In genomic region chr22:49960159-49960966, GRCh38 we compare ENCODE assay signal across 8 cellular contexts. TPM values are rescaled to one million over a fixed set of nuclear protein-coding genes. Genes with fewer than 3 reads are reported as not detected.
DNase-seq lines count a peak whose midpoint lies in the region; ATAC-seq and TF ChIP-seq lines count a peak whose summit lies in the region.

Gene PIM3 (plus strand): TSS chr22:49960772. CDS start chr22:49960948, 176 bp downstream.

- no peaks in the 10 kb centered on the region for H3K27me3 ChIP-seq in smooth muscle cell (ENCODE audit: low read depth)

- POLR2A ChIA-PET in activated B cell treated with CpG ODN at 0.5 μM for 24 hours (lab: Charles Lee), result interaction anchor here (0.6 to 18.9 kb wide), 12 partner anchors 9 to 576 kb away, joined by 3 to 828 read pairs (median 8); no protein-coding TSS in a partner anchor

- intact Hi-C loops in activated B cell treated with CpG ODN at 0.5 μM for 24 hours (cut with micrococcal nuclease), result loop anchor here (1.0 to 10.0 kb wide), 6 partner anchors 16 to 584 kb away; partner anchors contain the start of genes KLHDC7B and ZBED4

- H3K27ac Mint-ChIP-seq in activated B cell treated with CpG ODN at 0.5 μM for 24 hours (peak within 1 kb of the TSS; percentile 90), immature natural killer cell (peak within 1 kb of the TSS; percentile 29 to 90 (median 82))

- no peaks in the 10 kb centered on the region for H3K36me3 ChIP-seq in smooth muscle cell (ENCODE audit: low read depth)

- peaks cover 38% of the 10 kb centered on the region for H3K4me1 Mint-ChIP-seq in activated B cell treated with CpG ODN at 0.5 μM for 24 hours
- H3K4me1 Mint-ChIP-seq in immature natural killer cell, result peaks cover 7 to 13% of the 10 kb centered on the region in 2 donors

- H3K79me2 ChIP-seq in smooth muscle cell (ENCODE audit: low read depth), result peaks cover 33% of the 10 kb centered on the region

- no peak within 1 kb of the TSS for H2AFZ ChIP-seq in smooth muscle cell (ENCODE audit: low read depth)

- peaks cover 41% of the 10 kb centered on the region for H4K20me1 ChIP-seq in smooth muscle cell (ENCODE audit: low read depth)

- H3K36me3 Mint-ChIP-seq in activated B cell treated with CpG ODN at 0.5 μM for 24 hours (ENCODE audit: low read depth), result peaks cover 31% of the 10 kb centered on the region
- peaks cover 0 to 6% (median 0%) of the 10 kb centered on the region in 3 donors for H3K36me3 Mint-ChIP-seq in immature natural killer cell

- H3K4me1 ChIP-seq in smooth muscle cell (ENCODE audit: low read depth), result peaks cover 8% of the 10 kb centered on the region

- H3F3A ChIP-seq in smooth muscle cell (ENCODE audit: low read depth), result no peaks in the 10 kb centered on the region

- peak within 1 kb of the TSS; percentile 72 to 89 for H3K4me3 ChIP-seq in cardiac fibroblast (replicated peaks in 1 of 2; ENCODE audit: low read depth in 2 of 2, low read length in 2 of 2)
- H3K4me3 ChIP-seq in smooth muscle cell, result peak within 1 kb of the TSS; percentile 63

- ATAC-seq in GM18909 (IDR thresholded peaks at IDR 0.05; ENCODE audit: poor library complexity, unreplicated experiment) (peak; percentile 63), HG03159 (IDR thresholded peaks at IDR 0.05; ENCODE audit: unreplicated experiment) (peak; percentile 56), activated B cell treated with CpG ODN at 0.5 μM for 24 hours (ENCODE audit: low read depth) (peak; percentile 79)

- H3K9me3 Mint-ChIP-seq in activated B cell treated with CpG ODN at 0.5 μM for 24 hours (no peaks in the 10 kb centered on the region), immature natural killer cell (peaks cover 0 to 1% (median 0%) of the 10 kb centered on the region in 6 donors)

- 1% methylated on average over 79 of the region's 132 CpGs for WGBS in smooth muscle cell (ENCODE audit: low lambda C conversion rate)

- DNase-seq in AG08396 (ENCODE audit: low spot score) (peak; percentile 99), NCI-H345 (lab: John Stamatoyannopoulos, UW) (peak; percentile 95), activated B cell treated with CpG ODN at 0.5 μM for 24 hours (peak; percentile 89), cardiac fibroblast (ENCODE audit: low read depth in 2 of 2) (peak; percentile 94 to 98), immature natural killer cell (peak; percentile 94 to 96 (median 95)), smooth muscle cell (lab: John Stamatoyannopoulos, UW; ENCODE audit: unreplicated experiment) (peak; percentile 73)

- H3K4me2 ChIP-seq in smooth muscle cell, result peak within 1 kb of the TSS; percentile 98

- H3K4me3 Mint-ChIP-seq in activated B cell treated with CpG ODN at 0.5 μM for 24 hours, result peak within 1 kb of the TSS; percentile 91
- peak within 1 kb of the TSS; percentile 79 to 85 (median 82) for H3K4me3 Mint-ChIP-seq in immature natural killer cell

- peak within 1 kb of the TSS; percentile 96 for H3K9ac ChIP-seq in smooth muscle cell (ENCODE audit: low read depth)

- H3K27me3 Mint-ChIP-seq in activated B cell treated with CpG ODN at 0.5 μM for 24 hours, result no peaks in the 10 kb centered on the region
- H3K27me3 Mint-ChIP-seq in immature natural killer cell (ENCODE audit: low read depth in 3 of 3), result peaks cover 16 to 27% (median 17%) of the 10 kb centered on the region in 3 donors

- H3K9me3 ChIP-seq in smooth muscle cell (replicated peaks; ENCODE audit: low read depth), result no peaks in the 10 kb centered on the region

- CTCF ChIA-PET in activated B cell treated with CpG ODN at 0.5 μM for 24 hours (lab: Charles Lee), result interaction anchor here (4.6 kb wide), 1 partner anchor 30 kb away, joined by 36 read pairs; no protein-coding TSS in a partner anchor

- H3K27ac ChIP-seq in smooth muscle cell (ENCODE audit: low read depth), result peak within 1 kb of the TSS; percentile 96

- no peak for TF ChIP-seq CTCF in activated B cell treated with CpG ODN at 0.5 μM for 24 hours (IDR thresholded peaks at IDR 0.05)
- no peak for TF ChIP-seq CTCF in cardiac fibroblast (IDR thresholded peaks at IDR 0.05; ENCODE audit: low read depth, low read length)
- no peak for TF ChIP-seq CTCF in smooth muscle cell (IDR thresholded peaks at IDR 0.05; ENCODE audit: borderline replicate concordance, insufficient read depth, poor library complexity, severe bottlenecking)

RNA-seq across cellular contexts. Expression of gene PIM3, which starts in this region (rescaled TPM):
- 79.8 and 91.7 TPM in 2 replicates for total RNA-seq in activated B cell treated with CpG ODN at 0.5 μM for 24 hours
- polyA plus RNA-seq in immature natural killer cell, result 10 to 100 TPM; 14.5 to 20.6 (median 15.8) TPM
- 19.1 and 20.1 TPM in 2 replicates for total RNA-seq in smooth muscle cell
- polyA plus RNA-seq in smooth muscle cell, result 43.3 and 51.9 TPM in 2 replicates

Comparison
In these comparisons a context has a peak if more than half of its experiments do, and no peak if none do; other contexts are left out.
1. Peak in every context shown above with its lines: DNase-seq, ATAC-seq, H3K4me3 ChIP-seq and H3K27ac ChIP-seq.